ENCODE assay signal across 9 cellular contexts in the genomic region with DNA sequence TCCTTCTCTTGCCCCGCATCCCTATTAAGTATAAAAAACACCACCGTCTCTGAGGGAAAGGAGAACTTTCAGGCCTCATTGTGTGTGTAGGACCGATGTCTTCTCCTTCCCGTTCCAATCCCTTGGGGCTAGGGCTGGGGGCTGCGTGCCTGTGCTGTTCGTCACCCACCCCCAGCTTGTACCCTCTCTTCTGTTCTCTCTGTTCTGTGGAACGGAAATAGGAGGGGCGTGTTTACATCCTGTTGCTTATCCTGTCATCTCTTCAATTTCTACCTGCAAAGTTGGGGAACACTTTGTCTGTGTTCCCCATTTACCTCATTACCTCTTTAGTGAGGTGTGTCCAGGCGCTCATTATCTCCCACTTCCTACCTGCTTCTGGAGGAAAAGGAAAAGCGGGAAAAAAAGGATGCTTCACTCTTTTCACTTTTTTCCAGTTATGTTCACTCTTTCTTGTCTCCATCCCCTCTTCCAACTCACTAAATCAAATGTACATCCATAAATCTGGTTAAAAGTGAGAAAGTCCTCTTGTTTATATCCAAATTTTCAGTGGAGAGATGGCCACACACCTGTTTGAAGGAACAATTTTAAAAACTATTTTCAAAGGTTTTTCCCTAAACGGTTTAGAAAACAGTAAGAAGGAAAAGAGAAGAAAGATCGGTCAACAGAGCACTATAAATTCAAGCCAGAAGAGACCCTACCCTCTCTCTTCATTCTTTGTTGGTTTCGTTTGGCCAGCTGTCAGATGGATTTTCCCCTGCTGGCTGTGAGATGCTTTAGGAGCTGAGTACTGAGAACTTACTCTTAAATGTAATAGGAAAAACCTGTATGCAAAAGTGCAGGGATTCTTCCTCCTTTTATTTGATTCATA. TPM values are rescaled to one million over a fixed set of nuclear protein-coding genes. Genes with fewer than 3 reads are reported as not detected.
DNase-seq lines count a peak whose midpoint lies in the region; ATAC-seq and TF ChIP-seq lines count a peak whose summit lies in the region.
"Had no signal": no experiment of that assay in that cellular context is flagged by ENCODE, and none has a peak within 500 bp of the region (broad histone marks: within the 10 kb centered on the region; RNA-seq: fewer than 3 reads in every experiment).

No MANE protein-coding gene starts in this region.

- no peak overlapping the region for H3K9ac ChIP-seq in fibroblast of lung (ENCODE audit: insufficient read depth, low read length)

- H3K9me3 ChIP-seq in fibroblast of lung (ENCODE audit: control insufficient read depth, insufficient read depth, low read depth, low read length): no peaks in the 10 kb centered on the region
- H3K9me3 ChIP-seq in osteoblast (ENCODE audit: low read depth, low read length): no peaks in the 10 kb centered on the region

- no peaks in the 10 kb centered on the region for H4K20me1 ChIP-seq in fibroblast of lung (ENCODE audit: control insufficient read depth, extremely low read depth, insufficient read depth, low read length)
- peaks cover 39% of the 10 kb centered on the region for H4K20me1 ChIP-seq in osteoblast (ENCODE audit: insufficient read depth, low read length)

- peak; percentile 36 for ATAC-seq in GM21529 (IDR thresholded peaks at IDR 0.05; ENCODE audit: unreplicated experiment)

- H3K27ac ChIP-seq in fibroblast of lung (ENCODE audit: insufficient read depth, low read length): peak overlapping the region; percentile 73
- peak overlapping the region; percentile 47 for H3K27ac ChIP-seq in osteoblast (ENCODE audit: low read depth, low read length)

- H3K79me2 ChIP-seq in fibroblast of lung (ENCODE audit: control insufficient read depth, insufficient read depth, low read length) (peaks cover 17% of the 10 kb centered on the region), osteoblast (ENCODE audit: insufficient read depth, low read length) (peaks cover 40% of the 10 kb centered on the region)

- H2AFZ ChIP-seq in fibroblast of lung (ENCODE audit: low read length) (peak overlapping the region; percentile 73), osteoblast (ENCODE audit: low read length) (peak overlapping the region; percentile 84)

- H3K4me2 ChIP-seq in fibroblast of lung (ENCODE audit: extremely low read depth, insufficient read depth, low read length): peak overlapping the region; percentile 94
- peak overlapping the region; percentile 92 for H3K4me2 ChIP-seq in osteoblast (ENCODE audit: insufficient read depth, low read length)

- H3K4me3 ChIP-seq in fibroblast of lung (replicated peaks in 1 of 4; ENCODE audit: control extremely low read depth in 1 of 4, insufficient read depth in 1 of 4, low read depth in 3 of 4, low read length in 4 of 4): peak overlapping the region; percentile 62 to 79 (median 67)
- H3K4me3 ChIP-seq in osteoblast (ENCODE audit: insufficient read depth, low read length): peak overlapping the region; percentile 91

- intact Hi-C loops in posterior vena cava (cut with DNase I): no loop called here

- no peaks in the 10 kb centered on the region for H3K27me3 ChIP-seq in fibroblast of lung (ENCODE audit: control insufficient read depth, insufficient read depth, low read length)
- H3K27me3 ChIP-seq in osteoblast (ENCODE audit: insufficient read depth, low read length): no peaks in the 10 kb centered on the region

- TF ChIP-seq CTCF in fibroblast of lung (conservative IDR thresholded peaks at IDR 0.05 in 1 of 2, IDR thresholded peaks at IDR 0.05 in 1 of 2; ENCODE audit: low read depth in 1 of 2, low read length in 2 of 2) (peak in 1 of 2 donors; percentile 15), osteoblast (IDR thresholded peaks at IDR 0.05; ENCODE audit: extremely low read depth, low read depth, low read length) (no peak)

- H3K4me1 ChIP-seq in fibroblast of lung (ENCODE audit: control insufficient read depth, extremely low read depth, insufficient read depth, low read length): peaks cover 10% of the 10 kb centered on the region
- peaks cover 29% of the 10 kb centered on the region for H3K4me1 ChIP-seq in osteoblast (ENCODE audit: insufficient read depth, low read length)

- DNase-seq in DMS153 treated with DMSO at 0.1 percent for 48 hours (lab: John Stamatoyannopoulos, UW; ENCODE audit: unreplicated experiment): peak; percentile 55
- peak; percentile 58 for DNase-seq in NCI-H345 (lab: John Stamatoyannopoulos, UW)
- DNase-seq in activated T-cell treated with anti-CD3 and anti-CD28 coated beads for 4 hours: peak; percentile 40
- peak in 1 of 2 donors; percentile 38 for DNase-seq in fibroblast of lung (ENCODE audit: low read depth in 2 of 2)
- DNase-seq in osteoblast (ENCODE audit: insufficient read length, low spot score, missing footprints): peak; percentile 74
- no peak for DNase-seq in SKM-1 (lab: John Stamatoyannopoulos, UW; ENCODE audit: unreplicated experiment)
- DNase-seq in posterior vena cava (ENCODE audit: low spot score): no peak

- H3K36me3 ChIP-seq in fibroblast of lung (ENCODE audit: control insufficient read depth, insufficient read depth, low read length) (peaks cover 4% of the 10 kb centered on the region), osteoblast (ENCODE audit: insufficient read depth, low read length) (peaks cover 35% of the 10 kb centered on the region)

RNA-seq across cellular contexts. Expression of a gene that starts 1.0 kb away (rescaled TPM):
- 361 and 773 TPM in 2 replicates for total RNA-seq in fibroblast of lung
- polyA plus RNA-seq in fibroblast of lung: 61.1 and 204 TPM in 2 replicates
- polyA plus RNA-seq in fibroblast of lung (2012): 27.5 and 83.7 TPM in 2 replicates
- polyA minus RNA-seq in fibroblast of lung (ENCODE audit: low replicate concordance): 82.9 and 185 TPM in 2 replicates
- total RNA-seq in osteoblast: 400 and 529 TPM in 2 replicates
- total RNA-seq in posterior vena cava: 100 to 1,000 TPM; 393 to 441 TPM

RNA-seq across cellular contexts. Expression of a gene that starts 24.1 kb away (rescaled TPM):
- total RNA-seq in fibroblast of lung (not detected in 2 replicates), osteoblast (not detected in 2 replicates), posterior vena cava (not detected)
- not detected in 2 replicates for polyA plus RNA-seq in fibroblast of lung
- polyA plus RNA-seq in fibroblast of lung (2012): not detected in 2 replicates
- not detected in 2 replicates for polyA minus RNA-seq in fibroblast of lung (ENCODE audit: low replicate concordance)
- total RNA-seq: T-helper 1 cell treated with Interleukin-12 subunit alpha and Interleukin-12 subunit beta and Interleukin-4 antibody, amounts not matched to agents 30 ng/mL and 1 ng/mL, for 36 hours had no signal

RNA-seq across cellular contexts. Expression of a gene that starts 32.9 kb away (rescaled TPM):
- total RNA-seq in fibroblast of lung (15.4 and 23.8 TPM in 2 replicates), osteoblast (9.4 and 13.3 TPM in 2 replicates), posterior vena cava (10 to 100 TPM; 22.8 to 23.8 TPM)
- 22.6 and 23.3 TPM in 2 replicates for polyA plus RNA-seq in fibroblast of lung
- polyA plus RNA-seq in fibroblast of lung (2012): 37.3 and 38.6 TPM in 2 replicates
- polyA minus RNA-seq in fibroblast of lung (ENCODE audit: low replicate concordance): 7.0 and 10.0 TPM in 2 replicates

RNA-seq across cellular contexts. Expression of a gene that starts 33.0 kb away (rescaled TPM):
- total RNA-seq in fibroblast of lung: 0.26 and 1.2 TPM in 2 replicates
- polyA plus RNA-seq in fibroblast of lung: 1.9 and 2.6 TPM in 2 replicates
- polyA plus RNA-seq in fibroblast of lung (2012): 2.8 and 4.1 TPM in 2 replicates
- polyA minus RNA-seq in fibroblast of lung (ENCODE audit: low replicate concordance): 2.6 and 4.5 TPM in 2 replicates
- 0.59 and 1.1 TPM in 2 replicates for total RNA-seq in osteoblast
- 1 to 10 TPM; 2.3 TPM for total RNA-seq in posterior vena cava

RNA-seq across cellular contexts. Expression of a gene that starts 39.6 kb away (rescaled TPM):
- 10.5 and 14.2 TPM in 2 replicates for total RNA-seq in fibroblast of lung
- 63.3 and 65.7 TPM in 2 replicates for polyA plus RNA-seq in fibroblast of lung
- polyA plus RNA-seq in fibroblast of lung (2012): 17.0 and 20.1 TPM in 2 replicates
- polyA minus RNA-seq in fibroblast of lung (ENCODE audit: low replicate concordance): 28.7 and 31.4 TPM in 2 replicates
- total RNA-seq in osteoblast: 33.3 and 33.7 TPM in 2 replicates
- 10 to 100 TPM; 45.5 to 45.8 TPM for total RNA-seq in posterior vena cava

Comparison
In these comparisons a context has a peak if more than half of its experiments do, and no peak if none do; other contexts are left out.
1. DNase-seq: peak in DMS153 treated with DMSO at 0.1 percent for 48 hours (single experiment), NCI-H345 (single experiment), activated T-cell treated with anti-CD3 and anti-CD28 coated beads for 4 hours (single experiment) and osteoblast (single experiment); none in SKM-1 (single experiment) and posterior vena cava (single experiment).